Comparison of ENCODE assay signal across 9 cellular contexts in genomic region chrX:1248381-1249061, GRCh38. TPM values are rescaled to one million over a fixed set of nuclear protein-coding genes. Genes with fewer than 3 reads are reported as not detected.
DNase-seq lines count a peak whose midpoint lies in the region; ATAC-seq and TF ChIP-seq lines count a peak whose summit lies in the region.
"Had no signal": no experiment of that assay in that cellular context is flagged by ENCODE, and none has a peak within 500 bp of the region (broad histone marks: within the 10 kb centered on the region; RNA-seq: fewer than 3 reads in every experiment).

No MANE protein-coding gene starts in this region.

- H3K4me2 ChIP-seq in mesendoderm (ENCODE audit: low read length): peak overlapping the region; percentile 40

- H2BK120ac ChIP-seq in mesendoderm (ENCODE audit: low read depth, low read length): peak overlapping the region; percentile 89

- H2BK15ac ChIP-seq in mesendoderm (replicated peaks; ENCODE audit: low read depth): peak overlapping the region; percentile 86

- ATAC-seq in GM21619 (IDR thresholded peaks at IDR 0.05; ENCODE audit: unreplicated experiment) (no peak), psoas muscle (no peak), GM19395 (IDR thresholded peaks at IDR 0.05; ENCODE audit: unreplicated experiment) (no peak)

- peak overlapping the region; percentile 21 for H3K4me3 Mint-ChIP-seq in activated CD4-positive, alpha-beta T cell treated with anti-CD3 and anti-CD28 coated beads, Interleukin-2, amount 10 ng/mL, durations not matched to agents 24 days and 14 days

- H3K4me1 ChIP-seq in mesendoderm (ENCODE audit: control insufficient read depth, low read depth, low read length) (peaks cover 3% of the 10 kb centered on the region), psoas muscle (no peaks in the 10 kb centered on the region)

- H3K27me3 Mint-ChIP-seq in activated CD4-positive, alpha-beta T cell treated with anti-CD3 and anti-CD28 coated beads, Interleukin-2, amount 10 ng/mL, durations not matched to agents 24 days and 14 days: no peaks in the 10 kb centered on the region

- H2BK5ac ChIP-seq in mesendoderm (ENCODE audit: low read length): peak overlapping the region; percentile 92

- H3K9me3 Mint-ChIP-seq in activated CD4-positive, alpha-beta T cell treated with anti-CD3 and anti-CD28 coated beads, Interleukin-2, amount 10 ng/mL, durations not matched to agents 24 days and 14 days: peaks cover 2% of the 10 kb centered on the region

- intact Hi-C loops in activated CD4-positive, alpha-beta T cell treated with anti-CD3 and anti-CD28 coated beads, Interleukin-2, amount 10 ng/mL, durations not matched to agents 24 days and 14 days (cut with micrococcal nuclease): loop anchor here (2.0 to 10.0 kb wide), 4 partner anchors 204 to 1356 kb away; partner anchors contain the start of genes AKAP17A, ASMTL and P2RY8
- intact Hi-C loops in psoas muscle (cut with DNase I): no loop called here

- peak overlapping the region; percentile 81 for H3K56ac ChIP-seq in mesendoderm (ENCODE audit: low read length)

- no peak overlapping the region for H3K27ac Mint-ChIP-seq in activated CD4-positive, alpha-beta T cell treated with anti-CD3 and anti-CD28 coated beads, Interleukin-2, amount 10 ng/mL, durations not matched to agents 24 days and 14 days

- H3K4me3 ChIP-seq in mesendoderm (ENCODE audit: low read length): peak overlapping the region; percentile 29
- H3K4me3 ChIP-seq in psoas muscle: no peak overlapping the region

- WGBS in mesendoderm (ENCODE audit: extremely low coverage, insufficient coverage, low lambda C conversion rate): no CpG with 5 or more reads among the region's 34 CpGs
- 1 to 3% (median 1%) methylated on average over 32 to 34 of the region's 34 CpGs for WGBS in psoas muscle, 3 donors

- peaks cover under 1% of the 10 kb centered on the region for H3K36me3 Mint-ChIP-seq in activated CD4-positive, alpha-beta T cell treated with anti-CD3 and anti-CD28 coated beads, Interleukin-2, amount 10 ng/mL, durations not matched to agents 24 days and 14 days (ENCODE audit: low read depth)

- peak overlapping the region; percentile 99 for H3K18ac ChIP-seq in mesendoderm (ENCODE audit: low read length)

- H3K23ac ChIP-seq in mesendoderm (ENCODE audit: low read length): no peak overlapping the region

- H3K27ac ChIP-seq in mesendoderm (ENCODE audit: low read depth, low read length) (peak overlapping the region; percentile 100), psoas muscle (no peak overlapping the region)

- peak; percentile 22 for DNase-seq in stimulated activated CD4-positive, alpha-beta T cell treated with anti-CD3 and anti-CD28 coated beads, Interleukin-1b, Interleukin-23, amount 100 ng/mL, for 48 hours
- no peak for DNase-seq in stimulated activated CD4-positive, alpha-beta T cell treated with anti-CD3 and anti-CD28 coated beads, Interleukin-12 subunit alpha, Interleukin-12 subunit beta, amount 100 ng/mL, for 4 hours
- DNase-seq in activated CD4-positive, alpha-beta T cell treated with anti-CD3 and anti-CD28 coated beads, Interleukin-2, amount 10 ng/mL, durations not matched to agents 24 days and 14 days: peak; percentile 74
- peak; percentile 97 for DNase-seq in mesendoderm
- DNase-seq in psoas muscle: no peak
- no peak for DNase-seq in NCI-H2171 (lab: John Stamatoyannopoulos, UW)

- peaks cover 2% of the 10 kb centered on the region for H3K79me1 ChIP-seq in mesendoderm (ENCODE audit: low read length)

- H4K8ac ChIP-seq in mesendoderm (ENCODE audit: low read depth, low read length): no peak overlapping the region

- no peak overlapping the region for H2AK5ac ChIP-seq in mesendoderm (ENCODE audit: low read length)

- no peaks in the 10 kb centered on the region for H3K79me2 ChIP-seq in mesendoderm (ENCODE audit: control insufficient read depth, insufficient read depth, low read length)

- no peak for TF ChIP-seq CTCF in psoas muscle (IDR thresholded peaks at IDR 0.05)

- H3K27me3 ChIP-seq in mesendoderm (ENCODE audit: insufficient read depth, low read length, poor library complexity): no peaks in the 10 kb centered on the region
- peaks cover 0 to 11% (median 1%) of the 10 kb centered on the region in 3 donors for H3K27me3 ChIP-seq in psoas muscle (ENCODE audit: insufficient read depth in 3 of 3, low read length in 2 of 3)

- peaks cover 28% of the 10 kb centered on the region for H3K4me1 Mint-ChIP-seq in activated CD4-positive, alpha-beta T cell treated with anti-CD3 and anti-CD28 coated beads, Interleukin-2, amount 10 ng/mL, durations not matched to agents 24 days and 14 days

- H3K9ac ChIP-seq in mesendoderm (ENCODE audit: low read length): peak overlapping the region; percentile 69

- no peaks in the 10 kb centered on the region for H3K9me3 ChIP-seq in psoas muscle

- peak overlapping the region; percentile 71 for H4K5ac ChIP-seq in mesendoderm (ENCODE audit: low read length)

- H3K4ac ChIP-seq in mesendoderm (ENCODE audit: low read depth, low read length): peak overlapping the region; percentile 97

- H3K36me3 ChIP-seq in mesendoderm (ENCODE audit: control insufficient read depth, insufficient read depth, low read length) (no peaks in the 10 kb centered on the region), psoas muscle (ENCODE audit: insufficient read depth in 1 of 2, low read depth in 1 of 2) (no peaks in the 10 kb centered on the region)

RNA-seq across cellular contexts. Expression of gene CSF2RA, which starts 20.1 kb away (rescaled TPM):
- total RNA-seq in activated CD4-positive, alpha-beta T cell treated with anti-CD3 and anti-CD28 coated beads, Interleukin-2, amount 10 ng/mL, durations not matched to agents 24 days and 14 days: 0.28 and 0.30 TPM in 2 replicates
- 1.6 TPM for polyA plus RNA-seq in mesendoderm (2013, experiment 1 of 2)
- 1.6 TPM for polyA plus RNA-seq in mesendoderm (2013, experiment 2 of 2)
- 1 to 10 TPM in 2 of 4 donors, under 1 TPM in 2; 0.95 to 2.0 (median 1.1) TPM for total RNA-seq in psoas muscle
- under 1 TPM; 0.48 to 0.74 (median 0.49) TPM for polyA plus RNA-seq in psoas muscle
- total RNA-seq: fibroblast of villous mesenchyme had no signal

RNA-seq across cellular contexts. Expression of gene CRLF2, which starts 36.1 kb away (rescaled TPM):
- 0.95 and 1.5 TPM in 2 replicates for total RNA-seq in activated CD4-positive, alpha-beta T cell treated with anti-CD3 and anti-CD28 coated beads, Interleukin-2, amount 10 ng/mL, durations not matched to agents 24 days and 14 days
- polyA plus RNA-seq in mesendoderm (2013, experiment 1 of 2): 0.04 TPM
- 0.06 TPM for polyA plus RNA-seq in mesendoderm (2013, experiment 2 of 2)
- under 1 TPM in 1 of 4 donors, not detected in 3; 0.15 TPM for total RNA-seq in psoas muscle
- under 1 TPM in 1 of 3 donors, not detected in 2; 0.13 TPM for polyA plus RNA-seq in psoas muscle
- total RNA-seq: fibroblast of villous mesenchyme had no signal

Comparison
In these comparisons a context has a peak if more than half of its experiments do, and no peak if none do; other contexts are left out.
1. DNase-seq: peak in stimulated activated CD4-positive, alpha-beta T cell treated with anti-CD3 and anti-CD28 coated beads, Interleukin-1b, Interleukin-23, amount 100 ng/mL, for 48 hours (single experiment), activated CD4-positive, alpha-beta T cell treated with anti-CD3 and anti-CD28 coated beads, Interleukin-2, amount 10 ng/mL, durations not matched to agents 24 days and 14 days (single experiment) and mesendoderm (single experiment); none in stimulated activated CD4-positive, alpha-beta T cell treated with anti-CD3 and anti-CD28 coated beads, Interleukin-12 subunit alpha, Interleukin-12 subunit beta, amount 100 ng/mL, for 4 hours (single experiment), psoas muscle (0 of 2) and NCI-H2171 (single experiment).